1 cellular context compared by ENCODE assay signal in the genomic region with DNA sequence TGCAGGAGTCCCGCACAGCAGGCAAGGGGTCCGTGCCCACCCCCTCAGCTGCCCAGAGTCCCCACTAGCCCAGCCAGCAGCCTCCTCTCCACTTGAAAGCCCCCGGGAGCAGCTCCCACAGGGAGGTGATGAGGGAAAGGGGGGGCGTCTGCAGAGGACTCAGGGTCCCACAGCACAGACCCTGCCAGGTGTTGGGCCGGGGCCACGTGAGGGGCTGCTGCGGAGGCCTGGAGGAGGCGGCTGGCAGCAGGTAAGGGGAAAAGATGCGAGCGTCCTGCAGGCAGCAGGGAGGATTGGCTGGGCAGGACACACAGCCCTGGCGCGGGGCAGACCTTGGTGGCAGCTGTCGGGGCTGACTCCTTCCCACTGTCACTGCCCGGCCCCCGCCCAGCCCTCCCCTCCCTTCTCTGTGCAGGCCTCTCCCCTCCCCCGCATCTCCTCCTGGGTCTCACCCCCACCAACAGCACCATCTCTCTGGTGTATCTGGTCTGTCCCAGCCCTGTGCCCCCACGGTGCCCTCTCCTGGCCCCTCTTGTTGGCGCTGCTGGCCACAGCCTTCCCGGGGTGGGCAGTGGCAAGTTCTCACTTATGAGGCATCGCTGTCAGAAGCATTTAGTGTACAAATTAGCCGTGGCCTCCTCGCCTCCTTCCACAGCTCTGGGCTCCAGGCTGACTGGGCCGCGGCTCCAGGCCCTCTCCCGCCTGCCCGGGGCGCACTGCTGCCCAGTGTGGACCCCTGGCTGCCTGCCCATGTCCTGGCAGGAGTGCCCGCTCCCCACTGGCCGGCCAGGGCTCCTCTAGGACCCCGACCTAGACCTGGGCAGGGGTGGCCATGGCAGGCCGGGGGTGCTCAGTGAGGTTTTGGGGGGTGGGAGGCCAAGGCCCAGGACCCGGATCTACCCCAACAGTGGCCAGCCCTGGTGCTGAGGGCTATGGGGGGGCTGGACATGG.
TF ChIP-seq lines count a peak whose summit lies in the region.

No MANE protein-coding gene starts in this region.

TF ChIP-seq in HepG2, 621 proteins besides CTCF, POLR2A, EP300 and RAD21:
- TF ChIP-seq TGIF2 (CRISPR knock-in tag; IDR thresholded peaks at IDR 0.05) (no peak), ZBTB21 (CRISPR knock-in tag; IDR thresholded peaks at IDR 0.05) (no peak), HNRNPL (IDR thresholded peaks at IDR 0.05; ENCODE audit: low read depth, low read length) (peak; percentile 84; the same call in 1 of the 2 replicates), ZBTB33 (CRISPR knock-in tag; IDR thresholded peaks at IDR 0.05) (peak; percentile 93), ZFX (CRISPR knock-in tag; IDR thresholded peaks at IDR 0.05; ENCODE audit: low read depth) (no peak)
- TF ChIP-seq, protein P1, sequence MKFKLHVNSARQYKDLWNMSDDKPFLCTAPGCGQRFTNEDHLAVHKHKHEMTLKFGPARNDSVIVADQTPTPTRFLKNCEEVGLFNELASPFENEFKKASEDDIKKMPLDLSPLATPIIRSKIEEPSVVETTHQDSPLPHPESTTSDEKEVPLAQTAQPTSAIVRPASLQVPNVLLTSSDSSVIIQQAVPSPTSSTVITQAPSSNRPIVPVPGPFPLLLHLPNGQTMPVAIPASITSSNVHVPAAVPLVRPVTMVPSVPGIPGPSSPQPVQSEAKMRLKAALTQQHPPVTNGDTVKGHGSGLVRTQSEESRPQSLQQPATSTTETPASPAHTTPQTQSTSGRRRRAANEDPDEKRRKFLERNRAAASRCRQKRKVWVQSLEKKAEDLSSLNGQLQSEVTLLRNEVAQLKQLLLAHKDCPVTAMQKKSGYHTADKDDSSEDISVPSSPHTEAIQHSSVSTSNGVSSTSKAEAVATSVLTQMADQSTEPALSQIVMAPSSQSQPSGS (CRISPR knock-in tag; IDR thresholded peaks at IDR 0.05) = no peak
TF ChIP-seq in HepG2: peak in this region for 2.
